13 cellular contexts compared by ENCODE assay signal in the genomic region with DNA sequence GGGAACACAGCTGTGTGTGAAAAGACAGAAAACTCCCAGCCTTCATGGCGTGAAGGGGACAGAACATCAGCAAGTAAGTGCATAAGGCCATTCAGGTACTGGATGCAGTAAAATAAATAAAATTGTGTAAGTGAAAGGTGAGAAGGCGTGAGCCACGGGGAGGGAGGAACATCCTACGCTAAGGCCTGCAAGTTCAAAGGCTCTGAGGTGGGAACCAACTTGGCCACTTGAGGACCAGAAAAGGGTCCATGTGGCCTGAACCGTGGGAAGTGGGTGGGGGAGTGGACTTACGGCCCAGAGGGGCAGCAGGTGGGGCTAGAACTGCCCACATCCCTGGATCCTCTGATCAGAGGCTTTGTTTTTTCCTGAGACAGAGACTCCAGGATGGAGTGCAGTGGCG. TPM values are rescaled to one million over a fixed set of nuclear protein-coding genes. Genes with fewer than 3 reads are reported as not detected.
DNase-seq lines count a peak whose midpoint lies in the region; ATAC-seq and TF ChIP-seq lines count a peak whose summit lies in the region.
"Had no signal": no experiment of that assay in that cellular context is flagged by ENCODE, and none has a peak within 500 bp of the region (broad histone marks: within the 10 kb centered on the region; RNA-seq: fewer than 3 reads in every experiment).

No MANE protein-coding gene starts in this region.

- H3K27me3 ChIP-seq in Caco-2 (replicated peaks; ENCODE audit: control insufficient read depth, insufficient read depth, low read length) = no peaks in the 10 kb centered on the region
- H3K27me3 ChIP-seq: BLaER1 treated with 17β-estradiol and CSF1 and Interleukin-3, amounts not matched to agents 10 nM and 100 nM; Peyer's patch had no signal

- H3K36me3 Mint-ChIP-seq in Caco-2 (ENCODE audit: insufficient read depth, unreplicated experiment) (peaks cover 5% of the 10 kb centered on the region), activated B cell treated with CpG ODN at 0.5 μM for 24 hours (ENCODE audit: low read depth) (no peaks in the 10 kb centered on the region), nephron (ENCODE audit: low read depth) (no peaks in the 10 kb centered on the region)
- no peaks in the 10 kb centered on the region for H3K36me3 Mint-ChIP-seq in activated T-helper 2 cell treated with anti-CD3 and anti-CD28 coated beads, Interferon-gamma antibody, Interleukin-2, Interleukin-4, amounts not matched to agents 10 μg/mL and 5 μg/mL and 100 μg/mL, durations not matched to agents 14 hours and 24 hours and 36 hours (ENCODE audit: low read depth)
- no peaks in the 10 kb centered on the region for H3K36me3 Mint-ChIP-seq in activated CD8-positive, alpha-beta T cell treated with anti-CD3 and anti-CD28 coated beads, Interleukin-2, amount 10 ng/mL, durations not matched to agents 7 days and 5 days (ENCODE audit: low read depth)

- H3K9me3 Mint-ChIP-seq in Caco-2 (ENCODE audit: unreplicated experiment) (no peaks in the 10 kb centered on the region), activated B cell treated with CpG ODN at 0.5 μM for 24 hours (no peaks in the 10 kb centered on the region), nephron (no peaks in the 10 kb centered on the region)
- no peaks in the 10 kb centered on the region for H3K9me3 Mint-ChIP-seq in activated T-helper 2 cell treated with anti-CD3 and anti-CD28 coated beads, Interferon-gamma antibody, Interleukin-2, Interleukin-4, amounts not matched to agents 10 μg/mL and 5 μg/mL and 100 μg/mL, durations not matched to agents 14 hours and 24 hours and 36 hours
- no peaks in the 10 kb centered on the region for H3K9me3 Mint-ChIP-seq in activated CD8-positive, alpha-beta T cell treated with anti-CD3 and anti-CD28 coated beads, Interleukin-2, amount 10 ng/mL, durations not matched to agents 7 days and 5 days (ENCODE audit: insufficient read depth)
- H3K9me3 Mint-ChIP-seq: activated naive CD4-positive, alpha-beta T cell treated with anti-CD3 and anti-CD28 coated beads for 36 hours; stimulated activated naive CD8-positive, alpha-beta T cell treated with anti-CD3 and anti-CD28 coated beads, Interleukin-15, Interleukin-2, amounts not matched to agents 100 ng/mL and 50 ng/mL, for 24 hours had no signal

- DNase-seq in Caco-2 (no peak), activated B cell treated with CpG ODN at 0.5 μM for 24 hours (no peak)
- no peak for DNase-seq in activated T-helper 2 cell treated with anti-CD3 and anti-CD28 coated beads, Interferon-gamma antibody, Interleukin-2, Interleukin-4, amounts not matched to agents 10 μg/mL and 5 μg/mL and 100 μg/mL, durations not matched to agents 14 hours and 24 hours and 36 hours (ENCODE audit: low spot score)
- DNase-seq in activated CD8-positive, alpha-beta T cell treated with anti-CD3 and anti-CD28 coated beads, Interleukin-2, amount 10 ng/mL, durations not matched to agents 7 days and 5 days = no peak
- DNase-seq: activated CD4-positive, alpha-beta T cell treated with anti-CD3 and anti-CD28 coated beads for 48 hours; activated naive CD4-positive, alpha-beta T cell treated with anti-CD3 and anti-CD28 coated beads for 36 hours; GDM1; NCI-H446 had no signal

- H3K4me3 Mint-ChIP-seq in Caco-2 (ENCODE audit: unreplicated experiment) = peak overlapping the region; percentile 68
- no peak overlapping the region for H3K4me3 Mint-ChIP-seq in activated B cell treated with CpG ODN at 0.5 μM for 24 hours
- H3K4me3 Mint-ChIP-seq in nephron = peak overlapping the region; percentile 60 to 66 (median 65)
- no peak overlapping the region for H3K4me3 Mint-ChIP-seq in activated T-helper 2 cell treated with anti-CD3 and anti-CD28 coated beads, Interferon-gamma antibody, Interleukin-2, Interleukin-4, amounts not matched to agents 10 μg/mL and 5 μg/mL and 100 μg/mL, durations not matched to agents 14 hours and 24 hours and 36 hours (ENCODE audit: low read depth)
- H3K4me3 Mint-ChIP-seq in activated CD8-positive, alpha-beta T cell treated with anti-CD3 and anti-CD28 coated beads, Interleukin-2, amount 10 ng/mL, durations not matched to agents 7 days and 5 days = no peak overlapping the region
- H3K4me3 Mint-ChIP-seq: activated naive CD4-positive, alpha-beta T cell treated with anti-CD3 and anti-CD28 coated beads for 36 hours; stimulated activated naive CD8-positive, alpha-beta T cell treated with anti-CD3 and anti-CD28 coated beads, Interleukin-15, Interleukin-2, amounts not matched to agents 100 ng/mL and 50 ng/mL, for 24 hours had no signal

- TF ChIP-seq CTCF in Caco-2 (IDR thresholded peaks at IDR 0.05; ENCODE audit: insufficient read depth in 1 of 2, low read depth in 1 of 2, low read length in 1 of 2, severe bottlenecking in 1 of 2, unreplicated experiment in 1 of 2) = no peak
- TF ChIP-seq CTCF in activated B cell treated with CpG ODN at 0.5 μM for 24 hours (IDR thresholded peaks at IDR 0.05) = no peak
- no peak for TF ChIP-seq CTCF in nephron (IDR thresholded peaks at IDR 0.05; ENCODE audit: unreplicated experiment in 3 of 3)

- H3K36me3 ChIP-seq in Caco-2 (ENCODE audit: control insufficient read depth, insufficient read depth, low read length) = no peaks in the 10 kb centered on the region
- H3K36me3 ChIP-seq: BLaER1 treated with 17β-estradiol and CSF1 and Interleukin-3, amounts not matched to agents 10 nM and 100 nM; Peyer's patch had no signal

- BruUV-seq in Caco-2 (replicated peaks; lab: Mats Ljungman, UMichigan) = no TSS peak

- H3K4me1 ChIP-seq in Caco-2 = peaks cover 8% of the 10 kb centered on the region; the same call in 1 of the 2 replicates

- no peaks in the 10 kb centered on the region for H3K27me3 Mint-ChIP-seq in Caco-2 (ENCODE audit: insufficient read depth, unreplicated experiment)
- H3K27me3 Mint-ChIP-seq in activated B cell treated with CpG ODN at 0.5 μM for 24 hours = no peaks in the 10 kb centered on the region
- H3K27me3 Mint-ChIP-seq in nephron (ENCODE audit: low read depth) = no peaks in the 10 kb centered on the region
- no peaks in the 10 kb centered on the region for H3K27me3 Mint-ChIP-seq in activated T-helper 2 cell treated with anti-CD3 and anti-CD28 coated beads, Interferon-gamma antibody, Interleukin-2, Interleukin-4, amounts not matched to agents 10 μg/mL and 5 μg/mL and 100 μg/mL, durations not matched to agents 14 hours and 24 hours and 36 hours (ENCODE audit: low read depth)
- H3K27me3 Mint-ChIP-seq in activated CD8-positive, alpha-beta T cell treated with anti-CD3 and anti-CD28 coated beads, Interleukin-2, amount 10 ng/mL, durations not matched to agents 7 days and 5 days (ENCODE audit: low read depth) = no peaks in the 10 kb centered on the region
- H3K27me3 Mint-ChIP-seq: stimulated activated naive CD8-positive, alpha-beta T cell treated with anti-CD3 and anti-CD28 coated beads, Interleukin-15, Interleukin-2, amounts not matched to agents 100 ng/mL and 50 ng/mL, for 24 hours had no signal

- H3K9me3 ChIP-seq in Caco-2 = no peaks in the 10 kb centered on the region
- H3K9me3 ChIP-seq: BLaER1 treated with 17β-estradiol and CSF1 and Interleukin-3, amounts not matched to agents 10 nM and 100 nM; Peyer's patch had no signal

- H3K4me3 ChIP-seq in Caco-2 (ENCODE audit: low read depth, low read length) = no peak overlapping the region
- H3K4me3 ChIP-seq: BLaER1 treated with 17β-estradiol and CSF1 and Interleukin-3, amounts not matched to agents 10 nM and 100 nM had no signal

- peak overlapping the region; percentile 33 for H3K27ac Mint-ChIP-seq in Caco-2 (ENCODE audit: unreplicated experiment)
- peak overlapping the region; percentile 32 for H3K27ac Mint-ChIP-seq in activated B cell treated with CpG ODN at 0.5 μM for 24 hours
- no peak overlapping the region for H3K27ac Mint-ChIP-seq in nephron
- no peak overlapping the region for H3K27ac Mint-ChIP-seq in activated T-helper 2 cell treated with anti-CD3 and anti-CD28 coated beads, Interferon-gamma antibody, Interleukin-2, Interleukin-4, amounts not matched to agents 10 μg/mL and 5 μg/mL and 100 μg/mL, durations not matched to agents 14 hours and 24 hours and 36 hours
- no peak overlapping the region for H3K27ac Mint-ChIP-seq in activated CD8-positive, alpha-beta T cell treated with anti-CD3 and anti-CD28 coated beads, Interleukin-2, amount 10 ng/mL, durations not matched to agents 7 days and 5 days
- H3K27ac Mint-ChIP-seq: activated naive CD4-positive, alpha-beta T cell treated with anti-CD3 and anti-CD28 coated beads for 36 hours; stimulated activated naive CD8-positive, alpha-beta T cell treated with anti-CD3 and anti-CD28 coated beads, Interleukin-15, Interleukin-2, amounts not matched to agents 100 ng/mL and 50 ng/mL, for 24 hours had no signal

- POLR2A ChIA-PET in Caco-2 (lab: Charles Lee) = interaction anchor here (1.0 to 1.2 kb wide), 2 partner anchors 8 to 266 kb away, joined by 3 to 9 read pairs; partner anchors contain the start of genes MPHOSPH9, MTRFR and OGFOD2
- POLR2A ChIA-PET in activated B cell treated with CpG ODN at 0.5 μM for 24 hours (lab: Charles Lee) = interaction anchor here (0.5 to 3.8 kb wide), 7 partner anchors 8 to 266 kb away, joined by 3 to 33 read pairs (median 4); partner anchors contain the start of genes ARL6IP4, MPHOSPH9, MTRFR and OGFOD2
- POLR2A ChIA-PET in activated CD8-positive, alpha-beta T cell treated with anti-CD3 and anti-CD28 coated beads, Interleukin-2, amount 10 ng/mL, durations not matched to agents 7 days and 5 days (lab: Charles Lee) = interaction anchor here (1.0 to 1.7 kb wide), 3 partner anchors 69 to 398 kb away, joined by 3 to 6 read pairs (median 3); partner anchors contain the start of genes MPHOSPH9 and MTRFR

- peaks cover 5% of the 10 kb centered on the region for H3K4me1 Mint-ChIP-seq in Caco-2 (ENCODE audit: low read depth, unreplicated experiment)
- peaks cover 10% of the 10 kb centered on the region for H3K4me1 Mint-ChIP-seq in activated B cell treated with CpG ODN at 0.5 μM for 24 hours
- H3K4me1 Mint-ChIP-seq in nephron = peaks cover 38% of the 10 kb centered on the region
- peaks cover 4% of the 10 kb centered on the region for H3K4me1 Mint-ChIP-seq in activated T-helper 2 cell treated with anti-CD3 and anti-CD28 coated beads, Interferon-gamma antibody, Interleukin-2, Interleukin-4, amounts not matched to agents 10 μg/mL and 5 μg/mL and 100 μg/mL, durations not matched to agents 14 hours and 24 hours and 36 hours (ENCODE audit: low read depth)
- peaks cover 10% of the 10 kb centered on the region for H3K4me1 Mint-ChIP-seq in activated CD8-positive, alpha-beta T cell treated with anti-CD3 and anti-CD28 coated beads, Interleukin-2, amount 10 ng/mL, durations not matched to agents 7 days and 5 days (ENCODE audit: low read depth)

- ATAC-seq in activated B cell treated with CpG ODN at 0.5 μM for 24 hours (ENCODE audit: low read depth) = no peak
- no peak for ATAC-seq in GM21723 (IDR thresholded peaks at IDR 0.05; ENCODE audit: unreplicated experiment)
- no peak for ATAC-seq in activated CD8-positive, alpha-beta T cell treated with anti-CD3 and anti-CD28 coated beads, Interleukin-2, amount 10 ng/mL, durations not matched to agents 7 days and 5 days

- intact Hi-C loops in Caco-2 (cut with micrococcal nuclease; ENCODE audit: unreplicated experiment) (no loop called here), activated B cell treated with CpG ODN at 0.5 μM for 24 hours (cut with micrococcal nuclease) (loop anchor here (2.0 kb wide), 1 partner anchor 398 kb away; the partner anchor contains the start of gene SBNO1)
- intact Hi-C loops in activated T-helper 2 cell treated with anti-CD3 and anti-CD28 coated beads, Interferon-gamma antibody, Interleukin-2, Interleukin-4, amounts not matched to agents 10 μg/mL and 5 μg/mL and 100 μg/mL, durations not matched to agents 14 hours and 24 hours and 36 hours (cut with micrococcal nuclease) = no loop called here

- CTCF ChIA-PET in Caco-2 (lab: Charles Lee) = interaction anchor here (0.9 kb wide), 1 partner anchor 12 kb away, joined by 3 read pairs; no protein-coding TSS in a partner anchor
- CTCF ChIA-PET in activated B cell treated with CpG ODN at 0.5 μM for 24 hours (lab: Charles Lee) = interaction anchor here (1.5 kb wide), 2 partner anchors 102 to 107 kb away, joined by 3 to 4 read pairs; no protein-coding TSS in a partner anchor
- CTCF ChIA-PET in activated CD8-positive, alpha-beta T cell treated with anti-CD3 and anti-CD28 coated beads, Interleukin-2, amount 10 ng/mL, durations not matched to agents 7 days and 5 days (lab: Charles Lee) = interaction anchor here (0.9 to 1.1 kb wide), 3 partner anchors 9 to 172 kb away, joined by 3 read pairs; no protein-coding TSS in a partner anchor

RNA-seq across cellular contexts. Expression of gene ABCB9, which starts 0.9 kb away (rescaled TPM):
- total RNA-seq in Caco-2 (2022) (6.7 and 8.1 TPM in 2 replicates), activated B cell treated with CpG ODN at 0.5 μM for 24 hours (2.0 and 4.6 TPM in 2 replicates)
- 4.4 and 5.4 TPM in 2 replicates for total RNA-seq in activated T-helper 2 cell treated with anti-CD3 and anti-CD28 coated beads, Interferon-gamma antibody, Interleukin-2, Interleukin-4, amounts not matched to agents 10 μg/mL and 5 μg/mL and 100 μg/mL, durations not matched to agents 14 hours and 24 hours and 36 hours
- total RNA-seq in activated CD8-positive, alpha-beta T cell treated with anti-CD3 and anti-CD28 coated beads, Interleukin-2, amount 10 ng/mL, durations not matched to agents 7 days and 5 days = 1 to 10 TPM; 5.9 to 6.0 TPM

RNA-seq across cellular contexts. Expression of gene OGFOD2, which starts 7.9 kb away (rescaled TPM):
- total RNA-seq in Caco-2 (2022) (21.6 and 22.7 TPM in 2 replicates), activated B cell treated with CpG ODN at 0.5 μM for 24 hours (21.7 and 22.8 TPM in 2 replicates)
- 20.3 and 21.3 TPM in 2 replicates for total RNA-seq in activated T-helper 2 cell treated with anti-CD3 and anti-CD28 coated beads, Interferon-gamma antibody, Interleukin-2, Interleukin-4, amounts not matched to agents 10 μg/mL and 5 μg/mL and 100 μg/mL, durations not matched to agents 14 hours and 24 hours and 36 hours
- 10 to 100 TPM; 24.1 to 27.0 TPM for total RNA-seq in activated CD8-positive, alpha-beta T cell treated with anti-CD3 and anti-CD28 coated beads, Interleukin-2, amount 10 ng/mL, durations not matched to agents 7 days and 5 days

RNA-seq across cellular contexts. Expression of gene ARL6IP4, which starts 13.3 kb away (rescaled TPM):
- total RNA-seq in Caco-2 (2022) (99.6 and 103 TPM in 2 replicates), activated B cell treated with CpG ODN at 0.5 μM for 24 hours (163 and 178 TPM in 2 replicates)
- total RNA-seq in activated T-helper 2 cell treated with anti-CD3 and anti-CD28 coated beads, Interferon-gamma antibody, Interleukin-2, Interleukin-4, amounts not matched to agents 10 μg/mL and 5 μg/mL and 100 μg/mL, durations not matched to agents 14 hours and 24 hours and 36 hours = 161 and 168 TPM in 2 replicates
- total RNA-seq in activated CD8-positive, alpha-beta T cell treated with anti-CD3 and anti-CD28 coated beads, Interleukin-2, amount 10 ng/mL, durations not matched to agents 7 days and 5 days = 100 to 1,000 TPM; 204 to 213 TPM

Comparison
In these comparisons a context has a peak if more than half of its experiments do, and no peak if none do; other contexts are left out.
1. H3K27ac Mint-ChIP-seq: peak in Caco-2 (single experiment) and activated B cell treated with CpG ODN at 0.5 μM for 24 hours (single experiment); none in nephron (0 of 3), activated T-helper 2 cell treated with anti-CD3 and anti-CD28 coated beads, Interferon-gamma antibody, Interleukin-2, Interleukin-4, amounts not matched to agents 10 μg/mL and 5 μg/mL and 100 μg/mL, durations not matched to agents 14 hours and 24 hours and 36 hours (single experiment) and activated CD8-positive, alpha-beta T cell treated with anti-CD3 and anti-CD28 coated beads, Interleukin-2, amount 10 ng/mL, durations not matched to agents 7 days and 5 days (single experiment).
2. H3K4me3 Mint-ChIP-seq: peak in Caco-2 (single experiment) and nephron (3 of 3); none in activated B cell treated with CpG ODN at 0.5 μM for 24 hours (single experiment), activated T-helper 2 cell treated with anti-CD3 and anti-CD28 coated beads, Interferon-gamma antibody, Interleukin-2, Interleukin-4, amounts not matched to agents 10 μg/mL and 5 μg/mL and 100 μg/mL, durations not matched to agents 14 hours and 24 hours and 36 hours (single experiment) and activated CD8-positive, alpha-beta T cell treated with anti-CD3 and anti-CD28 coated beads, Interleukin-2, amount 10 ng/mL, durations not matched to agents 7 days and 5 days (single experiment).